In genomic region chr6:119337252-119337651, GRCh38 we compare ENCODE assay signal across 20 cellular contexts. TPM values are rescaled to one million over a fixed set of nuclear protein-coding genes. Genes with fewer than 3 reads are reported as not detected.
DNase-seq lines count a peak whose midpoint lies in the region; ATAC-seq, FAIRE-seq and TF ChIP-seq lines count a peak whose summit lies in the region.
"Had no signal": no experiment of that assay in that cellular context is flagged by ENCODE, and none has a peak within 500 bp of the region (broad histone marks: within the 10 kb centered on the region; RNA-seq: fewer than 3 reads in every experiment).

No MANE protein-coding gene starts in this region.

- POLR2A ChIA-PET in HepG2 (lab: Yijun Ruan, JAX) (interaction anchor here (1.4 to 2.4 kb wide), 2 partner anchors 9 to 10 kb away, joined by 5 to 13 read pairs; no protein-coding TSS in a partner anchor), K562 (lab: Yijun Ruan, JAX) (interaction anchor here (2.3 kb wide), 1 partner anchor 10 kb away, joined by 8 read pairs; no protein-coding TSS in a partner anchor)

- no peak overlapping the region for H3K9ac ChIP-seq in HepG2 (ENCODE audit: insufficient read depth, low read depth, low read length)
- no peak overlapping the region for H3K9ac ChIP-seq in Loucy (ENCODE audit: low read depth, low read length, poor library complexity, severe bottlenecking)
- H3K9ac ChIP-seq in K562 (ENCODE audit: insufficient read depth in 1 of 2, low read depth in 2 of 2, low read length in 2 of 2) = no peak overlapping the region
- H3K9ac ChIP-seq in neuronal stem cell (ENCODE audit: low read depth, low read length, poor library complexity) = no peak overlapping the region

- TF ChIP-seq EP300 in HepG2 (IDR thresholded peaks at IDR 0.05; ENCODE audit: low read depth in 2 of 2, low read length in 2 of 2) (no peak), HepG2 (CRISPR knock-in tag; IDR thresholded peaks at IDR 0.05; ENCODE audit: borderline replicate concordance) (no peak), K562 (IDR thresholded peaks at IDR 0.05; ENCODE audit: low read length) (no peak)

- H2BK12ac ChIP-seq in neuronal stem cell (ENCODE audit: low read length) = no peak overlapping the region

- H4K20me1 ChIP-seq in HepG2 (ENCODE audit: insufficient read depth, low read length) (peaks cover 98% of the 10 kb centered on the region), Loucy (ENCODE audit: insufficient read depth, low read length, poor library complexity, severe bottlenecking) (no peaks in the 10 kb centered on the region), K562 (replicated peaks; ENCODE audit: control insufficient read depth, insufficient read depth, low read length) (peaks cover 26% of the 10 kb centered on the region)

- no peaks in the 10 kb centered on the region for H3K79me1 ChIP-seq in neuronal stem cell (ENCODE audit: low read depth, low read length)

- H3K4me1 ChIP-seq in HepG2 (ENCODE audit: insufficient read depth, low read length) = peaks cover 90% of the 10 kb centered on the region
- peaks cover 0 to 85% (median 16%) of the 10 kb centered on the region in 4 donors for H3K4me1 ChIP-seq in right lobe of liver
- peaks cover 38% of the 10 kb centered on the region for H3K4me1 ChIP-seq in Loucy (ENCODE audit: insufficient read depth, low read length, poor library complexity, severe bottlenecking)
- H3K4me1 ChIP-seq in K562 (replicated peaks in 1 of 2; ENCODE audit: control insufficient read depth in 2 of 2, insufficient read depth in 2 of 2, low read length in 2 of 2) = peaks cover 5 to 58% of the 10 kb centered on the region in 2 experiments; a peak in 4 of 5 replicates
- peaks cover 0 to 9% of the 10 kb centered on the region in 2 donors for H3K4me1 ChIP-seq in neuronal stem cell (ENCODE audit: control insufficient read depth in 2 of 2, insufficient read depth in 1 of 2, low read depth in 1 of 2, low read length in 2 of 2)
- H3K4me1 ChIP-seq in psoas muscle = no peaks in the 10 kb centered on the region

- H3K4me3 ChIP-seq in HepG2 (replicated peaks in 1 of 3; ENCODE audit: insufficient read depth in 1 of 3, low read depth in 2 of 3, low read length in 3 of 3) (no peak overlapping the region; a peak in 1 of 6 replicates), right lobe of liver (no peak overlapping the region), Loucy (ENCODE audit: low read length, poor library complexity, severe bottlenecking) (no peak overlapping the region), K562 (no peak overlapping the region), neuronal stem cell (ENCODE audit: low read length in 2 of 2) (no peak overlapping the region), psoas muscle (no peak overlapping the region)
- H3K4me3 ChIP-seq: PC-9, SK-N-MC had no signal

- H3K79me2 ChIP-seq in HepG2 (ENCODE audit: insufficient read depth, low read length) = peaks cover 100% of the 10 kb centered on the region
- peaks cover 50% of the 10 kb centered on the region for H3K79me2 ChIP-seq in Loucy (ENCODE audit: insufficient read depth, low read length)
- peaks cover 98% of the 10 kb centered on the region for H3K79me2 ChIP-seq in K562 (ENCODE audit: control insufficient read depth, insufficient read depth, low read length)

- intact Hi-C loops in HepG2 (cut with micrococcal nuclease; ENCODE audit: unreplicated experiment) (no loop called here), right lobe of liver (cut with DNase I) (no loop called here), K562 (cut with micrococcal nuclease) (no loop called here), psoas muscle (cut with DNase I) (no loop called here)

- no peak overlapping the region for H3K18ac ChIP-seq in neuronal stem cell (ENCODE audit: low read length)

- H3K9me1 ChIP-seq in K562 (ENCODE audit: control insufficient read depth, insufficient read depth, low read length) = no peaks in the 10 kb centered on the region

- no peak overlapping the region for H2BK15ac ChIP-seq in neuronal stem cell (ENCODE audit: low read length)

- no peaks in the 10 kb centered on the region for H3K9me2 ChIP-seq in Loucy (replicated peaks; ENCODE audit: low read depth, low read length)

- H3K4me2 ChIP-seq in HepG2 (ENCODE audit: low read depth, low read length) (peak overlapping the region; percentile 5), Loucy (ENCODE audit: low read depth, low read length, poor library complexity, severe bottlenecking) (peak overlapping the region; percentile 42), K562 (ENCODE audit: insufficient read depth, low read length) (no peak overlapping the region), neuronal stem cell (ENCODE audit: insufficient read depth, low read length, poor library complexity, severe bottlenecking) (no peak overlapping the region)
- H3K4me2 ChIP-seq: PC-9 had no signal

- H3K27ac ChIP-seq in HepG2 (ENCODE audit: extremely low read length, insufficient read depth, low read length) (no peak overlapping the region), right lobe of liver (no peak overlapping the region), K562 (ENCODE audit: extremely low read depth, low read depth, low read length) (no peak overlapping the region), neuronal stem cell (replicated peaks; ENCODE audit: low read length) (no peak overlapping the region), psoas muscle (no peak overlapping the region)
- H3K27ac ChIP-seq: PC-9, RWPE1, SK-N-MC had no signal

- no peak for TF ChIP-seq CTCF in HepG2 (CRISPR knock-in tag; IDR thresholded peaks at IDR 0.05)
- TF ChIP-seq CTCF in right lobe of liver (IDR thresholded peaks at IDR 0.05) = no peak
- no peak for TF ChIP-seq CTCF in Loucy (conservative IDR thresholded peaks at IDR 0.05; ENCODE audit: low read length)
- TF ChIP-seq CTCF in K562 (IDR thresholded peaks at IDR 0.05 in 2 of 3, conservative IDR thresholded peaks at IDR 0.05 in 1 of 3; ENCODE audit: insufficient read depth in 2 of 3, low read depth in 1 of 3, low read length in 3 of 3) = no peak
- TF ChIP-seq CTCF in psoas muscle (IDR thresholded peaks at IDR 0.05) = no peak

- no peak overlapping the region for H4K91ac ChIP-seq in neuronal stem cell (ENCODE audit: low read depth, low read length, poor library complexity)

- no peak overlapping the region for H3K23ac ChIP-seq in neuronal stem cell (ENCODE audit: low read depth, low read length, poor library complexity)

- ATAC-seq in HepG2 (no peak), right lobe of liver (no peak), K562 (no peak), psoas muscle (no peak)

- BruUV-seq in HepG2 (replicated peaks; lab: Mats Ljungman, UMichigan) (no TSS peak), K562 (replicated peaks; lab: Mats Ljungman, UMichigan) (TSS peak; percentile 4)

- H2BK5ac ChIP-seq in neuronal stem cell (ENCODE audit: low read length) = no peak overlapping the region

- H2BK120ac ChIP-seq in neuronal stem cell (ENCODE audit: low read depth, low read length) = no peak overlapping the region

- H2AFZ ChIP-seq in HepG2 (ENCODE audit: low read length) (no peak overlapping the region), Loucy (ENCODE audit: low read length) (no peak overlapping the region), K562 (ENCODE audit: low read depth, low read length) (no peak overlapping the region), neuronal stem cell (ENCODE audit: low read length) (no peak overlapping the region)
- H2AFZ ChIP-seq: PC-9 had no signal

- H3K36me3 ChIP-seq in HepG2 (replicated peaks in 1 of 2; ENCODE audit: control insufficient read depth in 1 of 2, insufficient read depth in 2 of 2, low read length in 2 of 2) (peaks cover 24 to 83% of the 10 kb centered on the region in 2 experiments), right lobe of liver (no peaks in the 10 kb centered on the region), Loucy (ENCODE audit: insufficient read depth, low read length) (0 out of 2 replicates have a peak, but pooled peaks cover 3% of the 10 kb centered on the region), K562 (ENCODE audit: control insufficient read depth, insufficient read depth, low read length) (peaks cover 90% of the 10 kb centered on the region), neuronal stem cell (replicated peaks in 1 of 2; ENCODE audit: control insufficient read depth in 2 of 2, insufficient read depth in 2 of 2, low read length in 2 of 2) (no peaks in the 10 kb centered on the region), psoas muscle (ENCODE audit: insufficient read depth in 1 of 2, low read depth in 1 of 2) (no peaks in the 10 kb centered on the region)

- H3K27me3 ChIP-seq in HepG2 (ENCODE audit: control insufficient read depth in 1 of 2, insufficient read depth in 2 of 2, low read length in 2 of 2) (no peaks in the 10 kb centered on the region), right lobe of liver (no peaks in the 10 kb centered on the region), Loucy (ENCODE audit: insufficient read depth, low read length, poor library complexity, severe bottlenecking) (no peaks in the 10 kb centered on the region), K562 (ENCODE audit: control insufficient read depth in 2 of 2, insufficient read depth in 2 of 2, low read length in 2 of 2) (no peaks in the 10 kb centered on the region), neuronal stem cell (ENCODE audit: control insufficient read depth in 3 of 3, insufficient read depth in 3 of 3, low read depth in 1 of 3, low read length in 3 of 3) (no peaks in the 10 kb centered on the region), psoas muscle (ENCODE audit: insufficient read depth in 3 of 3, low read length in 2 of 3) (no peaks in the 10 kb centered on the region)
- H3K27me3 ChIP-seq: BE2C had no signal

- TF ChIP-seq POLR2A in HepG2 (IDR thresholded peaks at IDR 0.05; ENCODE audit: insufficient read depth in 1 of 2, low read depth in 2 of 2, low read length in 2 of 2) (no peak), right lobe of liver (IDR thresholded peaks at IDR 0.05) (no peak), K562 (conservative IDR thresholded peaks at IDR 0.05) (no peak)

- no peak overlapping the region for H3K14ac ChIP-seq in neuronal stem cell (ENCODE audit: low read length)

- DNase-seq in HepG2 (ENCODE audit: low spot score) (no peak), right lobe of liver (no peak), K562 (ENCODE audit: extremely low read depth in 1 of 4, low spot score in 3 of 4) (no peak), neuronal stem cell (ENCODE audit: low spot score) (no peak), cerebellar nuclear complex (lab: John Stamatoyannopoulos, UW) (no peak), psoas muscle (no peak)
- DNase-seq: BE2C, COR-L47, DMS79, IMR-90, NCI-H1694, NCI-H2081, NCI-H446, NCI-H526 treated with DMSO at 0.1 percent for 48 hours, PC-9, SHP77 treated with DMSO at 0.1 percent for 48 hours had no signal

- TF ChIP-seq RAD21 in HepG2 (CRISPR knock-in tag; IDR thresholded peaks at IDR 0.05) = no peak
- TF ChIP-seq RAD21 in K562 (CRISPR knock-in tag; conservative IDR thresholded peaks at IDR 0.05 in 1 of 2, IDR thresholded peaks at IDR 0.05 in 1 of 2) = no peak

- CTCF ChIA-PET in HepG2 (lab: Yijun Ruan, JAX; ENCODE audit: low intra/inter-chr PET ratio, low total read pairs) (no interaction called here), K562 (lab: Yijun Ruan, JAX; ENCODE audit: low intra/inter-chr PET ratio) (no interaction called here)

- 92% methylated on average over 5 of the region's 5 CpGs for WGBS in HepG2 (ENCODE audit: low lambda C conversion rate)
- 93% methylated on average over 5 of the region's 5 CpGs for WGBS in right lobe of liver (ENCODE audit: insufficient coverage, low coverage, low lambda C conversion rate, missing lambda C conversion rate)
- 98% methylated on average over 5 of the region's 5 CpGs for WGBS in K562 (ENCODE audit: insufficient coverage, low coverage, missing lambda C conversion rate)
- WGBS in neuronal stem cell (ENCODE audit: extremely low coverage in 2 of 2, insufficient read length in 2 of 2, insufficient replicate concordance in 1 of 2), 2 donors = no CpG with 5 or more reads among the region's 5 CpGs
- 93 to 96% (median 95%) methylated on average over 5 of the region's 5 CpGs for WGBS in psoas muscle, 3 donors

- no peak for FAIRE-seq in HepG2 (lab: Jason Lieb, UNC)
- FAIRE-seq in K562 (lab: Jason Lieb, UNC) = no peak
- FAIRE-seq: HTR-8/SVneo had no signal

- no peak overlapping the region for H3K4ac ChIP-seq in neuronal stem cell (ENCODE audit: low read length)

- in situ Hi-C loops in HepG2 (cut with HindIII; ENCODE audit: extremely low pct_ligation_motif_present, low pct_unique_long_range_greater_than_20kb) (no loop called here), K562 (cut with MboI) (no loop called here)

- no peaks in the 10 kb centered on the region for H3K9me3 ChIP-seq in HepG2 (ENCODE audit: low read length)
- no peaks in the 10 kb centered on the region for H3K9me3 ChIP-seq in right lobe of liver
- no peaks in the 10 kb centered on the region for H3K9me3 ChIP-seq in Loucy (ENCODE audit: insufficient read depth, low read depth, low read length)
- no peaks in the 10 kb centered on the region for H3K9me3 ChIP-seq in K562 (replicated peaks; ENCODE audit: control insufficient read depth, insufficient read depth, low read depth, low read length)
- H3K9me3 ChIP-seq in neuronal stem cell (replicated peaks in 1 of 2; ENCODE audit: control insufficient read depth in 2 of 2, insufficient read depth in 1 of 2, low read depth in 1 of 2, low read length in 2 of 2) = no peaks in the 10 kb centered on the region
- H3K9me3 ChIP-seq in psoas muscle = no peaks in the 10 kb centered on the region
- H3K9me3 ChIP-seq: BE2C had no signal

- no peaks in the 10 kb centered on the region for H3F3A ChIP-seq in Loucy (ENCODE audit: low read depth)

- H2AK5ac ChIP-seq in neuronal stem cell (ENCODE audit: low read depth, low read length) = no peak overlapping the region

- no peak overlapping the region for H4K8ac ChIP-seq in neuronal stem cell (ENCODE audit: low read depth, low read length)

RNA-seq across cellular contexts. Expression of gene MAN1A1, which starts 12.3 kb away (rescaled TPM):
- total RNA-seq in HepG2 (2016; rRNA removed; fragmentation: Illumina TruSeq; extraction: Trizol) = 98.7 and 156 TPM in 2 replicates
- 8.0 and 9.3 TPM in 2 replicates for total RNA-seq in HepG2 (2016; cell fraction: cytosol; rRNA removed; fragmentation: Illumina TruSeq; extraction: Trizol; ENCODE audit: low read depth)
- 92.1 and 154 TPM in 2 replicates for total RNA-seq in HepG2 (2016; cell fraction: insoluble cytoplasmic fraction; rRNA removed; fragmentation: Illumina TruSeq; extraction: Trizol)
- total RNA-seq in HepG2 (2016; cell fraction: membrane; rRNA removed; fragmentation: Illumina TruSeq; extraction: Trizol) = 35.4 and 40.1 TPM in 2 replicates
- total RNA-seq in HepG2 (2016; cell fraction: nucleus; rRNA removed; fragmentation: Illumina TruSeq; extraction: Trizol) = 183 and 203 TPM in 2 replicates
- 192 and 236 TPM in 2 replicates for polyA plus RNA-seq in HepG2 (2011; rRNA removed)
- polyA plus RNA-seq in HepG2 (2011; cell fraction: cytosol; rRNA removed) = 99.8 and 148 TPM in 2 replicates
- 62.7 and 77.6 TPM in 2 replicates for polyA plus RNA-seq in HepG2 (2011; cell fraction: nucleus; rRNA removed)
- 214 and 224 TPM in 2 replicates for polyA plus RNA-seq in HepG2 (2012)
- polyA plus RNA-seq in HepG2 (2016; cell fraction: cytosol; fragmentation: Illumina TruSeq; extraction: Trizol; ENCODE audit: low read depth) = 6.6 and 6.7 TPM in 2 replicates
- polyA plus RNA-seq in HepG2 (2016; cell fraction: insoluble cytoplasmic fraction; fragmentation: Illumina TruSeq; extraction: Trizol; ENCODE audit: low read depth) = 106 and 111 TPM in 2 replicates
- polyA plus RNA-seq in HepG2 (2016; cell fraction: membrane; fragmentation: Illumina TruSeq; extraction: Trizol; ENCODE audit: low read depth) = 19.3 and 22.4 TPM in 2 replicates
- 218 and 229 TPM in 2 replicates for polyA plus RNA-seq in HepG2 (2016; cell fraction: nucleus; fragmentation: Illumina TruSeq; extraction: Trizol; ENCODE audit: insufficient read depth, low read depth)
- polyA minus RNA-seq in HepG2 (2011; rRNA and poly(A)+ RNA removed; ENCODE audit: low replicate concordance) = 0.70 and 113 TPM in 2 replicates
- polyA minus RNA-seq in HepG2 (2011; cell fraction: cytosol; rRNA and poly(A)+ RNA removed) = 203 TPM in 2 replicates
- polyA minus RNA-seq in HepG2 (2011; cell fraction: nucleus; rRNA and poly(A)+ RNA removed) = 222 and 223 TPM in 2 replicates
- total RNA-seq in right lobe of liver = 100 to 1,000 TPM; 109 to 191 (median 139) TPM
- 34.5 and 78.1 TPM in 2 replicates for total RNA-seq in K562 (2011; cell fraction: chromatin; rRNA removed; ENCODE audit: low replicate concordance)
- total RNA-seq in K562 (2011; cell fraction: nucleolus; rRNA removed) = 44.4 and 48.3 TPM in 2 replicates
- 69.6 and 93.7 TPM in 2 replicates for total RNA-seq in K562 (2011; cell fraction: nucleoplasm; rRNA removed)
- 74.9 and 77.6 TPM in 2 replicates for total RNA-seq in K562 (2014; rRNA removed)
- total RNA-seq in K562 (2014; rRNA removed; fragmentation: Illumina TruSeq; extraction: Trizol) = 68.7 and 75.4 TPM in 2 replicates
- 51.1 and 55.2 TPM in 2 replicates for total RNA-seq in K562 (2015; rRNA removed; fragmentation: Illumina TruSeq; extraction: Trizol)
- total RNA-seq in K562 (2021) = 75.0 and 78.4 TPM in 2 replicates
- polyA plus RNA-seq in K562 (2011; rRNA removed) = 33.3 and 59.7 TPM in 2 replicates
- polyA plus RNA-seq in K562 (2011; cell fraction: cytosol; rRNA removed) = 15.3 and 17.2 TPM in 2 replicates
- 12.3 and 13.9 TPM in 2 replicates for polyA plus RNA-seq in K562 (2011; cell fraction: nucleus; rRNA removed)
- polyA plus RNA-seq in K562 (2012) = 44.4 and 59.0 TPM in 2 replicates
- 50.5 and 62.6 TPM in 2 replicates for polyA plus RNA-seq in K562 (2014; fragmentation: Illumina TruSeq; extraction: Trizol)
- 10 to 100 TPM; 24.5 to 27.7 TPM for polyA plus RNA-seq in K562 (2014; fragmentation: Nextera tagmentation; extraction: Ambion mirVana)
- 47.5 and 48.7 TPM in 2 replicates for polyA plus RNA-seq in K562 (2014; rRNA removed)
- polyA minus RNA-seq in K562 (2011; rRNA and poly(A)+ RNA removed) = 39.6 and 50.2 TPM in 2 replicates
- 22.8 and 28.5 TPM in 2 replicates for polyA minus RNA-seq in K562 (2011; cell fraction: cytosol; rRNA and poly(A)+ RNA removed)
- polyA minus RNA-seq in K562 (2011; cell fraction: nucleus; rRNA and poly(A)+ RNA removed) = 26.5 and 34.9 TPM in 2 replicates
- polyA plus RNA-seq in neuronal stem cell (2013, experiment 1 of 2) = 6.4 TPM
- 6.5 TPM for polyA plus RNA-seq in neuronal stem cell (2013, experiment 2 of 2)
- 10 to 100 TPM in 1 of 4 donors, 1 to 10 TPM in 3; 6.2 to 14.6 (median 9.5) TPM for total RNA-seq in psoas muscle
- polyA plus RNA-seq in psoas muscle = 1 to 10 TPM; 3.7 to 5.8 (median 4.4) TPM

Comparison
In these comparisons a context has a peak if more than half of its experiments do, and no peak if none do; other contexts are left out.
1. H3K4me2 ChIP-seq: peak in HepG2 (single experiment) and Loucy (single experiment); none in K562 (single experiment) and neuronal stem cell (single experiment).
2. Of the 241 proteins assayed by ChIP-seq in both HepG2 and K562: peak only in HepG2: POLR2G and RBM22; only in K562: none; in both: none; in neither: 239.